ENCODE assay signal across 18 cellular contexts in the genomic region with DNA sequence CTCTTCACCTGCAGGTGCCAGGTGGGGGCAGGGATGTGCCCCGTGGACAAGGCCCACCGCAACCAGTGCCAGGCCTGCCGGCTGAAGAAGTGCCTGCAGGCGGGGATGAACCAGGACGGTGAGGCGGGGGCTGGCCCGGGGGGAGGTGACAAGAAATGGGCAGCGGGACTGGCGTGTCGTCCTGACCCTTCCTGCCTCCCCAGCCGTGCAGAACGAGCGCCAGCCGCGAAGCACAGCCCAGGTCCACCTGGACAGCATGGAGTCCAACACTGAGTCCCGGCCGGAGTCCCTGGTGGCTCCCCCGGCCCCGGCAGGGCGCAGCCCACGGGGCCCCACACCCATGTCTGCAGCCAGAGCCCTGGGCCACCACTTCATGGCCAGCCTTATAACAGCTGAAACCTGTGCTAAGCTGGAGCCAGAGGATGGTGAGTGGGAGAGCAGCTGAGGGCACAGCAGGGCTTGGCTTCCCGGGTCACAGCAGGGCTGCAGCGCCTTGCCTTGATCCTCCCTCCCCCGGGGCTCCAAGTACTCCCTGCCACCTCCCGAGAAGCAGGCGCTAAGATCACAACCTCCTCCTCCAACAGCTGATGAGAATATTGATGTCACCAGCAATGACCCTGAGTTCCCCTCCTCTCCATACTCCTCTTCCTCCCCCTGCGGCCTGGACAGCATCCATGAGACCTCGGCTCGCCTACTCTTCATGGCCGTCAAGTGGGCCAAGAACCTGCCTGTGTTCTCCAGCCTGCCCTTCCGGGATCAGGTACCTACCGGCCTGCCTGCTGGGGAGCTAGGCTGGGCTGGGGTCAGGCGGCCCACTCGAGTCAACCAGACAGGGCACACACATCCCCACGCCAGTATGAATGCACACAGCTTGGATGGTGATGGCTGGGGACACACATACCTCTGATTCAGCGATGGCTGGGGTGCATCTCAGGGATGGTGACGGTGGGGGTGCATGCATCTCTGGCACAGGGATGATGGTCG. TPM values are rescaled to one million over a fixed set of nuclear protein-coding genes. Genes with fewer than 3 reads are reported as not detected.
DNase-seq lines count a peak whose midpoint lies in the region; ATAC-seq, FAIRE-seq and TF ChIP-seq lines count a peak whose summit lies in the region.
"Had no signal": no experiment of that assay in that cellular context is flagged by ENCODE, and none has a peak within 500 bp of the region (broad histone marks: within the 10 kb centered on the region; RNA-seq: fewer than 3 reads in every experiment).

No MANE protein-coding gene starts in this region.

- H3K4me3 ChIP-seq in left ventricle myocardium inferior, result no peak overlapping the region
- H3K4me3 ChIP-seq in H1 (ENCODE audit: extremely low read depth in 1 of 4, insufficient read depth in 2 of 4, low read depth in 3 of 4, low read length in 4 of 4), result no peak overlapping the region
- H3K4me3 ChIP-seq in neuronal stem cell (ENCODE audit: low read length in 2 of 2), result no peak overlapping the region
- H3K4me3 ChIP-seq in breast epithelium, result no peak overlapping the region
- H3K4me3 ChIP-seq: BLaER1, K562 had no signal

- H3K79me1 ChIP-seq in H1 (ENCODE audit: low read depth, low read length) (no peaks in the 10 kb centered on the region), neuronal stem cell (ENCODE audit: low read depth, low read length) (no peaks in the 10 kb centered on the region)

- WGBS in H1 (ENCODE audit: extremely low coverage in 1 of 2, insufficient coverage in 1 of 2, insufficient read length in 1 of 2, insufficient replicate concordance in 2 of 2, low coverage in 1 of 2, low lambda C conversion rate in 2 of 2, missing lambda C conversion rate in 1 of 2), 2 experiments, result 94% methylated on average over 29 of the region's 38 CpGs; no CpG with 5 or more reads in 1 of the 2 experiments
- no CpG with 5 or more reads among the region's 38 CpGs for WGBS in neuronal stem cell (ENCODE audit: extremely low coverage in 2 of 2, insufficient read length in 2 of 2, insufficient replicate concordance in 1 of 2), 2 donors

- no peak overlapping the region for H3K56ac ChIP-seq in H1 (replicated peaks; ENCODE audit: insufficient read length, low read depth, low read length)

- TF ChIP-seq CTCF in left ventricle myocardium inferior (IDR thresholded peaks at IDR 0.05; ENCODE audit: borderline replicate concordance), result no peak
- TF ChIP-seq CTCF in H1 (IDR thresholded peaks at IDR 0.05; ENCODE audit: control extremely low read depth in 1 of 3, insufficient read depth in 1 of 3, low read depth in 1 of 3, low read length in 3 of 3), result no peak
- no peak for TF ChIP-seq CTCF in breast epithelium (IDR thresholded peaks at IDR 0.05)

- H3K23ac ChIP-seq in H1 (ENCODE audit: insufficient read length) (no peak overlapping the region), neuronal stem cell (ENCODE audit: low read depth, low read length, poor library complexity) (peak overlapping the region; percentile 93)

- no peak for ATAC-seq in left ventricle myocardium superior
- ATAC-seq: K562 had no signal

- H3K18ac ChIP-seq in H1 (ENCODE audit: extremely low read depth, low read length) (peak overlapping the region; percentile 32; the same call in 1 of the 2 replicates), neuronal stem cell (ENCODE audit: low read length) (peak overlapping the region; percentile 54)

- no peak overlapping the region for H2BK20ac ChIP-seq in H1 (ENCODE audit: low read length)

- no peak overlapping the region for H4K91ac ChIP-seq in H1 (replicated peaks; ENCODE audit: insufficient read length, low read length)
- H4K91ac ChIP-seq in neuronal stem cell (ENCODE audit: low read depth, low read length, poor library complexity), result no peak overlapping the region

- H4K8ac ChIP-seq in H1 (ENCODE audit: extremely low read depth, insufficient read depth, low read length), result no peak overlapping the region
- no peak overlapping the region for H4K8ac ChIP-seq in neuronal stem cell (ENCODE audit: low read depth, low read length)

- H2BK15ac ChIP-seq in H1 (ENCODE audit: low read length) (peak overlapping the region; percentile 46; the same call in 1 of the 2 replicates), neuronal stem cell (ENCODE audit: low read length) (no peak overlapping the region)

- FAIRE-seq in H1 (lab: Jason Lieb, UNC), result no peak
- FAIRE-seq: A204.1, GM12891, K562 had no signal

- H3K79me2 ChIP-seq in H1 (ENCODE audit: control insufficient read depth in 1 of 2, insufficient read depth in 2 of 2, low read length in 2 of 2), result no peaks in the 10 kb centered on the region

- no peaks in the 10 kb centered on the region for H3K9me3 ChIP-seq in left ventricle myocardium inferior (replicated peaks)
- H3K9me3 ChIP-seq in H1 (ENCODE audit: insufficient read depth in 2 of 2, low read depth in 1 of 2, low read length in 1 of 2), result no peaks in the 10 kb centered on the region
- H3K9me3 ChIP-seq in neuronal stem cell (replicated peaks in 1 of 2; ENCODE audit: control insufficient read depth in 2 of 2, insufficient read depth in 1 of 2, low read depth in 1 of 2, low read length in 2 of 2), result no peaks in the 10 kb centered on the region
- no peaks in the 10 kb centered on the region for H3K9me3 ChIP-seq in breast epithelium
- H3K9me3 ChIP-seq: BLaER1 had no signal

- H4K5ac ChIP-seq in H1 (ENCODE audit: insufficient read length, low read depth, low read length), result no peak overlapping the region

- H3K36me3 ChIP-seq in left ventricle myocardium inferior, result no peaks in the 10 kb centered on the region
- H3K36me3 ChIP-seq in H1 (ENCODE audit: control insufficient read depth in 2 of 4, insufficient read depth in 4 of 4, low read length in 3 of 4), result no peaks in the 10 kb centered on the region
- H3K36me3 ChIP-seq in neuronal stem cell (replicated peaks in 1 of 2; ENCODE audit: control insufficient read depth in 2 of 2, insufficient read depth in 2 of 2, low read length in 2 of 2), result no peaks in the 10 kb centered on the region
- no peaks in the 10 kb centered on the region for H3K36me3 ChIP-seq in breast epithelium
- H3K36me3 ChIP-seq: BLaER1 had no signal

- H3K14ac ChIP-seq in H1 (ENCODE audit: insufficient read length) (no peak overlapping the region), neuronal stem cell (ENCODE audit: low read length) (peak overlapping the region; percentile 21)

- TF ChIP-seq EP300 in H1 (IDR thresholded peaks at IDR 0.05; ENCODE audit: borderline replicate concordance in 1 of 2, low read depth in 2 of 2, low read length in 2 of 2), result no peak

- no peak for DNase-seq in left ventricle myocardium inferior
- DNase-seq in left ventricle myocardium superior, result no peak
- DNase-seq in H1 (ENCODE audit: low read depth in 1 of 2, low spot score in 2 of 2), result no peak
- DNase-seq in neuronal stem cell (ENCODE audit: low spot score), result no peak
- no peak for DNase-seq in breast epithelium (ENCODE audit: low spot score in 2 of 2)
- DNase-seq in inferior parietal cortex (ENCODE audit: extremely low spot score), result no peak
- no peak for DNase-seq in NOMO-1 treated with DMSO at 0.1 percent for 48 hours (lab: John Stamatoyannopoulos, UW; ENCODE audit: unreplicated experiment)
- DNase-seq: CD4-positive, alpha-beta memory T cell; HCEC 1CT; NCI-H1105; NCI-H2081; NCI-H446 treated with DMSO at 0.1 percent for 48 hours; SHP77 treated with DMSO at 0.1 percent for 48 hours had no signal

- H2BK5ac ChIP-seq in H1 (ENCODE audit: low read depth, low read length) (no peak overlapping the region), neuronal stem cell (ENCODE audit: low read length) (no peak overlapping the region)

- no peak overlapping the region for H2BK12ac ChIP-seq in H1 (ENCODE audit: low read depth, low read length)
- H2BK12ac ChIP-seq in neuronal stem cell (ENCODE audit: low read length), result peak overlapping the region; percentile 73

- intact Hi-C loops in left ventricle myocardium inferior (cut with micrococcal nuclease), result no loop called here
- intact Hi-C loops in left ventricle myocardium superior (cut with micrococcal nuclease), result no loop called here
- intact Hi-C loops in breast epithelium (cut with DNase I; ENCODE audit: low total_unique reads), result no loop called here

- H3K4ac ChIP-seq in H1 (replicated peaks; ENCODE audit: insufficient read length, low read depth, low read length) (no peak overlapping the region), neuronal stem cell (ENCODE audit: low read length) (no peak overlapping the region)

- no peaks in the 10 kb centered on the region for H4K20me1 ChIP-seq in H1 (replicated peaks in 1 of 2; ENCODE audit: control insufficient read depth in 1 of 2, insufficient read depth in 2 of 2, low read length in 2 of 2)
- H4K20me1 ChIP-seq: BLaER1 had no signal

- H3K9ac ChIP-seq in H1 (replicated peaks in 1 of 4; ENCODE audit: extremely low read depth in 1 of 4, low read depth in 3 of 4, low read length in 3 of 4) (no peak overlapping the region), neuronal stem cell (ENCODE audit: low read depth, low read length, poor library complexity) (peak overlapping the region; percentile 21)
- H3K9ac ChIP-seq: BLaER1 had no signal

- H2AK5ac ChIP-seq in H1 (ENCODE audit: low read depth, low read length), result 0 out of 2 replicates have a peak overlapping the region, but pooled peaks have one; percentile 6
- H2AK5ac ChIP-seq in neuronal stem cell (ENCODE audit: low read depth, low read length), result peak overlapping the region; percentile 95

- TF ChIP-seq POLR2A in H1 (IDR thresholded peaks at IDR 0.05; ENCODE audit: control extremely low read depth in 1 of 2, low read depth in 2 of 2, low read length in 2 of 2) (no peak), breast epithelium (IDR thresholded peaks at IDR 0.05) (no peak)

- CTCF ChIA-PET in H1 (lab: Charles Lee; ENCODE audit: partially characterized antibody), result no interaction called here

- no peak overlapping the region for H2AFZ ChIP-seq in H1 (ENCODE audit: low read length)
- H2AFZ ChIP-seq in neuronal stem cell (ENCODE audit: low read length), result no peak overlapping the region

- H2BK120ac ChIP-seq in H1 (replicated peaks; ENCODE audit: low read depth, low read length), result no peak overlapping the region
- no peak overlapping the region for H2BK120ac ChIP-seq in neuronal stem cell (ENCODE audit: low read depth, low read length)

- no peak for TF ChIP-seq RAD21 in H1 (IDR thresholded peaks at IDR 0.05 in 1 of 2, conservative IDR thresholded peaks at IDR 0.05 in 1 of 2; ENCODE audit: low read depth in 2 of 2, low read length in 2 of 2)

- H3K27ac ChIP-seq in left ventricle myocardium inferior (replicated peaks) (peak overlapping the region; percentile 61), H1 (ENCODE audit: low read depth, low read length) (no peak overlapping the region), neuronal stem cell (replicated peaks; ENCODE audit: low read length) (no peak overlapping the region), breast epithelium (no peak overlapping the region)
- H3K27ac ChIP-seq: BLaER1 had no signal

- H3K4me1 ChIP-seq in left ventricle myocardium inferior, result peaks cover 34% of the 10 kb centered on the region
- peaks cover under 1 to 22% (median 15%) of the 10 kb centered on the region in 4 experiments for H3K4me1 ChIP-seq in H1 (replicated peaks in 1 of 4; ENCODE audit: control insufficient read depth in 3 of 4, insufficient read depth in 4 of 4, low read length in 3 of 4)
- peaks cover 8 to 15% of the 10 kb centered on the region in 2 donors for H3K4me1 ChIP-seq in neuronal stem cell (ENCODE audit: control insufficient read depth in 2 of 2, insufficient read depth in 1 of 2, low read depth in 1 of 2, low read length in 2 of 2)
- H3K4me1 ChIP-seq in breast epithelium, result no peaks in the 10 kb centered on the region

- H3K4me2 ChIP-seq in H1 (ENCODE audit: insufficient read depth in 1 of 2, low read depth in 2 of 2, low read length in 2 of 2) (no peak overlapping the region), neuronal stem cell (ENCODE audit: insufficient read depth, low read length, poor library complexity, severe bottlenecking) (no peak overlapping the region)
- H3K4me2 ChIP-seq: BLaER1 had no signal

- H3K23me2 ChIP-seq in H1 (ENCODE audit: low read depth, low read length), result peaks cover 3% of the 10 kb centered on the region; the same call in 1 of the 2 replicates

- POLR2A ChIA-PET in H1 (lab: Charles Lee; ENCODE audit: partially characterized antibody), result no interaction called here

- H3K27me3 ChIP-seq in left ventricle myocardium inferior (ENCODE audit: low read depth) (peaks cover 11% of the 10 kb centered on the region), H1 (replicated peaks in 1 of 4; ENCODE audit: control insufficient read depth in 3 of 4, extremely low read depth in 1 of 4, insufficient read depth in 3 of 4, low read length in 3 of 4) (no peaks in the 10 kb centered on the region), neuronal stem cell (ENCODE audit: control insufficient read depth in 3 of 3, insufficient read depth in 3 of 3, low read depth in 1 of 3, low read length in 3 of 3) (no peaks in the 10 kb centered on the region), breast epithelium (no peaks in the 10 kb centered on the region)
- H3K27me3 ChIP-seq: BLaER1 had no signal

RNA-seq across cellular contexts. Expression of a gene that starts 1.7 kb away (rescaled TPM):
- total RNA-seq in left ventricle myocardium inferior (not detected), left ventricle myocardium superior (not detected), breast epithelium (1 to 10 TPM in 2 of 3 donors, not detected in 1; 1.6 to 2.9 TPM)
- 0.40 and 0.56 TPM in 2 replicates for total RNA-seq in H1 (2021; fragmentation: NEBNext Ultra II Directional; extraction: Animal tissue kit (Norgen Biotek cat#: 25700))
- polyA plus RNA-seq in H1 (2011; rRNA removed), result 0.67 and 0.80 TPM in 2 replicates
- polyA plus RNA-seq in H1 (2011; cell fraction: cytosol; rRNA removed), result 0.69 TPM
- 4.3 TPM for polyA plus RNA-seq in H1 (2011; cell fraction: nucleus; rRNA removed)
- 0.76 to 1.2 TPM (median 0.99 TPM) in 4 replicates for polyA plus RNA-seq in H1 (2012, experiment 1 of 2)
- 0.10 TPM for polyA plus RNA-seq in H1 (2012, experiment 2 of 2)
- polyA plus RNA-seq in H1 (2013, experiment 1 of 2), result 0.53 TPM
- 0.42 TPM for polyA plus RNA-seq in H1 (2013, experiment 2 of 2)
- 0.66 and 0.73 TPM in 2 replicates for polyA minus RNA-seq in H1 (2011; rRNA and poly(A)+ RNA removed)
- 0.51 TPM for polyA minus RNA-seq in H1 (2011; cell fraction: cytosol; rRNA and poly(A)+ RNA removed)
- 2.3 TPM for polyA minus RNA-seq in H1 (2011; cell fraction: nucleus; rRNA and poly(A)+ RNA removed)
- 0.03 TPM for polyA plus RNA-seq in neuronal stem cell (2013, experiment 1 of 2)
- polyA plus RNA-seq in neuronal stem cell (2013, experiment 2 of 2), result 0.11 TPM
- total RNA-seq: CD4-positive, alpha-beta memory T cell; K562; RPMI7951 had no signal
- polyA plus RNA-seq: CD4-positive, alpha-beta memory T cell; K562 had no signal
